ENCODE assay signal across 1 cellular context in genomic region chr1:11330411-11330810, GRCh38.
TF ChIP-seq lines count a peak whose summit lies in the region.

No MANE protein-coding gene starts in this region.

TF ChIP-seq in HCT116, 20 proteins besides CTCF, POLR2A, EP300 and RAD21 (continued from another document):
- TF ChIP-seq ZBTB33 (IDR thresholded peaks at IDR 0.05; ENCODE audit: extremely low read depth, insufficient replicate concordance, low read length), result no peak
- TF ChIP-seq ZFX (IDR thresholded peaks at IDR 0.05), result no peak
- TF ChIP-seq EZH2phosphoT487 (IDR thresholded peaks at IDR 0.05; ENCODE audit: borderline replicate concordance), result no peak
